16 cellular contexts compared by ENCODE assay signal in the genomic region with DNA sequence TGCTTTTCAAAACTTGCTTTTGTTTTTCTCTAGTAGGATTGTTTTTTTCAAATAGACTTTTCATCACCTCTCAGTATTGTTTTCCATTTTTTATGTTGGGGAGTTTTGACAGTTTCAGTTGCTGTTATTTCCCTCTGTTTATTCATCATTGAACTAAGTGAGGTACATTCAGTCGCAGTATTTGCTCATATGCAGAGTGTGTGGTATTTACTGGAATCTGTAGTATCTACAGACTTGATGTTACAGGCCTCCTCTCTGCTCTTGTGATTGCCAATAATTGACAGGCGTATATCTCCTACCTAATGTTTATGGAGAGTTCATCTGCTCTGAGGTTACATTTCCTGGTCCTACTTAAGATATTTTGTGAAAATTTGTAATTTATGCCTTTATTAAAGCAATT. TPM values are rescaled to one million over a fixed set of nuclear protein-coding genes. Genes with fewer than 3 reads are reported as not detected.
DNase-seq lines count a peak whose midpoint lies in the region; ATAC-seq and TF ChIP-seq lines count a peak whose summit lies in the region.
"Had no signal": no experiment of that assay in that cellular context is flagged by ENCODE, and none has a peak within 500 bp of the region (broad histone marks: within the 10 kb centered on the region; RNA-seq: fewer than 3 reads in every experiment).

No MANE protein-coding gene starts in this region.

- no peak overlapping the region for H3K4me3 ChIP-seq in naive thymus-derived CD4-positive, alpha-beta T cell (ENCODE audit: low read length)
- no peak overlapping the region for H3K4me3 ChIP-seq in heart left ventricle
- H3K4me3 ChIP-seq: GM23248, tibial artery had no signal

- no peaks in the 10 kb centered on the region for H3K36me3 ChIP-seq in naive thymus-derived CD4-positive, alpha-beta T cell (ENCODE audit: control insufficient read depth in 2 of 3, insufficient read depth in 3 of 3, low read length in 3 of 3)
- no peaks in the 10 kb centered on the region for H3K36me3 ChIP-seq in heart left ventricle
- H3K36me3 ChIP-seq: tibial artery had no signal

- 94 to 99% (median 97%) methylated on average over 2 of the region's 2 CpGs for WGBS in heart left ventricle, 4 donors

- H3K9me3 ChIP-seq in naive thymus-derived CD4-positive, alpha-beta T cell (ENCODE audit: control insufficient read depth in 2 of 3, low read length in 3 of 3), result no peaks in the 10 kb centered on the region
- H3K9me3 ChIP-seq in heart left ventricle, result no peaks in the 10 kb centered on the region
- H3K9me3 ChIP-seq: tibial artery had no signal

- intact Hi-C loops in activated CD4-positive, alpha-beta T cell treated with anti-CD3 and anti-CD28 coated beads, Interleukin-2, amount 10 ng/mL, durations not matched to agents 24 days and 14 days (cut with micrococcal nuclease), result loop anchor here (1.0 to 2.0 kb wide), 8 partner anchors 18 to 218 kb away; a partner anchor contains a TSS
- intact Hi-C loops in naive thymus-derived CD4-positive, alpha-beta T cell (cut with micrococcal nuclease), result loop anchor here in 1 of 2 donors (1.0 to 5.0 kb wide), 4 partner anchors 50 to 181 kb away; a partner anchor contains a TSS
- intact Hi-C loops in Right ventricle myocardium inferior (cut with DNase I), result no loop called here
- intact Hi-C loops in heart left ventricle (cut with DNase I), result no loop called here

- no peak overlapping the region for H3K27ac ChIP-seq in naive thymus-derived CD4-positive, alpha-beta T cell (ENCODE audit: low read depth, low read length)
- H3K27ac ChIP-seq in heart left ventricle, result no peak overlapping the region
- H3K27ac ChIP-seq: GM23248, tibial artery had no signal

- POLR2A ChIA-PET in naive thymus-derived CD4-positive, alpha-beta T cell (lab: Charles Lee), result no interaction called here

- peak; percentile 83 for ATAC-seq in GM21526 (IDR thresholded peaks at IDR 0.05; ENCODE audit: low FRiP score, unreplicated experiment)
- peak; percentile 53 for ATAC-seq in HG03457 (IDR thresholded peaks at IDR 0.05; ENCODE audit: unreplicated experiment)
- peak; percentile 79 for ATAC-seq in naive thymus-derived CD4-positive, alpha-beta T cell
- no peak for ATAC-seq in Right ventricle myocardium inferior
- ATAC-seq in heart left ventricle, result no peak
- ATAC-seq: effector memory CD8-positive, alpha-beta T cell; left colon had no signal

- peak overlapping the region; percentile 92 for H3K27ac Mint-ChIP-seq in activated CD4-positive, alpha-beta T cell treated with anti-CD3 and anti-CD28 coated beads, Interleukin-2, amount 10 ng/mL, durations not matched to agents 24 days and 14 days
- H3K27ac Mint-ChIP-seq in naive thymus-derived CD4-positive, alpha-beta T cell, result peak overlapping the region; percentile 65 to 96 (median 74)
- H3K27ac Mint-ChIP-seq: effector memory CD8-positive, alpha-beta T cell had no signal

- H3K9me3 Mint-ChIP-seq in activated CD4-positive, alpha-beta T cell treated with anti-CD3 and anti-CD28 coated beads, Interleukin-2, amount 10 ng/mL, durations not matched to agents 24 days and 14 days, result peaks cover 20% of the 10 kb centered on the region
- H3K9me3 Mint-ChIP-seq in naive thymus-derived CD4-positive, alpha-beta T cell, result peaks cover 0 to 20% (median 0%) of the 10 kb centered on the region in 11 donors
- H3K9me3 Mint-ChIP-seq: effector memory CD8-positive, alpha-beta T cell had no signal

- H3K36me3 Mint-ChIP-seq in activated CD4-positive, alpha-beta T cell treated with anti-CD3 and anti-CD28 coated beads, Interleukin-2, amount 10 ng/mL, durations not matched to agents 24 days and 14 days (ENCODE audit: low read depth), result peaks cover 36% of the 10 kb centered on the region
- peaks cover 0 to 38% (median 15%) of the 10 kb centered on the region in 5 donors for H3K36me3 Mint-ChIP-seq in naive thymus-derived CD4-positive, alpha-beta T cell

- H3K27me3 Mint-ChIP-seq in activated CD4-positive, alpha-beta T cell treated with anti-CD3 and anti-CD28 coated beads, Interleukin-2, amount 10 ng/mL, durations not matched to agents 24 days and 14 days, result no peaks in the 10 kb centered on the region
- H3K27me3 Mint-ChIP-seq in naive thymus-derived CD4-positive, alpha-beta T cell, result no peaks in the 10 kb centered on the region
- H3K27me3 Mint-ChIP-seq: effector memory CD8-positive, alpha-beta T cell had no signal

- no peaks in the 10 kb centered on the region for H3K27me3 ChIP-seq in naive thymus-derived CD4-positive, alpha-beta T cell (ENCODE audit: control insufficient read depth in 2 of 2, insufficient read depth in 2 of 2, low read length in 2 of 2)
- H3K27me3 ChIP-seq in heart left ventricle, result no peaks in the 10 kb centered on the region
- H3K27me3 ChIP-seq: tibial artery had no signal

- CTCF ChIA-PET in naive thymus-derived CD4-positive, alpha-beta T cell (lab: Charles Lee), result interaction anchor here (0.7 kb wide), 1 partner anchor 392 kb away, joined by 3 read pairs; no protein-coding TSS in a partner anchor

- H3K4me3 Mint-ChIP-seq in activated CD4-positive, alpha-beta T cell treated with anti-CD3 and anti-CD28 coated beads, Interleukin-2, amount 10 ng/mL, durations not matched to agents 24 days and 14 days, result peak overlapping the region; percentile 40
- peak overlapping the region in 5 of 10 donors; percentile 4 to 71 (median 8) for H3K4me3 Mint-ChIP-seq in naive thymus-derived CD4-positive, alpha-beta T cell
- H3K4me3 Mint-ChIP-seq: effector memory CD8-positive, alpha-beta T cell had no signal

- H3K4me1 Mint-ChIP-seq in activated CD4-positive, alpha-beta T cell treated with anti-CD3 and anti-CD28 coated beads, Interleukin-2, amount 10 ng/mL, durations not matched to agents 24 days and 14 days, result peaks cover 82% of the 10 kb centered on the region
- H3K4me1 Mint-ChIP-seq in naive thymus-derived CD4-positive, alpha-beta T cell, result peaks cover 40 to 89% (median 75%) of the 10 kb centered on the region in 7 donors

- TF ChIP-seq CTCF in heart left ventricle (IDR thresholded peaks at IDR 0.05), result no peak

- DNase-seq in activated CD4-positive, alpha-beta T cell treated with anti-CD3 and anti-CD28 coated beads, Interleukin-2, amount 10 ng/mL, durations not matched to agents 24 days and 14 days, result peak; percentile 82
- no peak for DNase-seq in activated CD4-positive, alpha-beta T cell treated with anti-CD3 and anti-CD28 coated beads, Interleukin-2, amount 50 U/mL, for 1 hour
- DNase-seq in naive thymus-derived CD4-positive, alpha-beta T cell, result peak in 3 of 9 donors; percentile 11 to 48 (median 40)
- no peak for DNase-seq in Right ventricle myocardium inferior (ENCODE audit: missing footprints)
- no peak for DNase-seq in heart left ventricle
- DNase-seq in NCI-H1930 (lab: John Stamatoyannopoulos, UW), result no peak
- DNase-seq: DMS 273 treated with DMSO at 0.1 percent for 48 hours; effector memory CD8-positive, alpha-beta T cell; GM23248; Kasumi-1; left colon; NCI-H2081; SW 1271; tibial artery had no signal

- peaks cover 0 to 7% of the 10 kb centered on the region in 2 donors for H3K4me1 ChIP-seq in naive thymus-derived CD4-positive, alpha-beta T cell (ENCODE audit: control insufficient read depth in 2 of 2, insufficient read depth in 2 of 2, low read length in 2 of 2)
- H3K4me1 ChIP-seq in heart left ventricle, result peaks cover 0 to 24% (median under 1%) of the 10 kb centered on the region in 12 donors
- H3K4me1 ChIP-seq: tibial artery had no signal

- TF ChIP-seq POLR2A in heart left ventricle (IDR thresholded peaks at IDR 0.05), result no peak

RNA-seq across cellular contexts. Expression of a gene that starts 49.6 kb away (rescaled TPM):
- total RNA-seq in activated CD4-positive, alpha-beta T cell treated with anti-CD3 and anti-CD28 coated beads, Interleukin-2, amount 10 ng/mL, durations not matched to agents 24 days and 14 days, result 33.5 and 36.1 TPM in 2 replicates
- 10 to 100 TPM; 16.2 to 30.6 (median 19.3) TPM for total RNA-seq in naive thymus-derived CD4-positive, alpha-beta T cell
- polyA plus RNA-seq in naive thymus-derived CD4-positive, alpha-beta T cell, result 10 to 100 TPM; 20.2 to 24.9 TPM
- total RNA-seq in Right ventricle myocardium inferior, result 43.8 TPM
- 10 to 100 TPM; 36.6 to 96.0 (median 55.4) TPM for total RNA-seq in heart left ventricle
- polyA plus RNA-seq in heart left ventricle, result 10 to 100 TPM; 17.8 to 48.6 TPM

Comparison
In these comparisons a context has a peak if more than half of its experiments do, and no peak if none do; other contexts are left out.
1. ATAC-seq: peak in GM21526 (single experiment), HG03457 (single experiment) and naive thymus-derived CD4-positive, alpha-beta T cell (single experiment); none in Right ventricle myocardium inferior (single experiment) and heart left ventricle (0 of 4).